19 cellular contexts compared by ENCODE assay signal in genomic region chr13:76271728-76272232, GRCh38.
DNase-seq lines count a peak whose midpoint lies in the region; ATAC-seq and TF ChIP-seq lines count a peak whose summit lies in the region.
"Had no signal": no experiment of that assay in that cellular context is flagged by ENCODE, and none has a peak within 500 bp of the region (broad histone marks: within the 10 kb centered on the region; RNA-seq: fewer than 3 reads in every experiment).

No MANE protein-coding gene starts in this region.

- H3K9ac ChIP-seq in H9 (ENCODE audit: extremely low read depth, insufficient read length, low read length) (no peak overlapping the region), trophoblast cell (ENCODE audit: low read length) (no peak overlapping the region)
- H3K9ac ChIP-seq: GM23248 had no signal

- H2BK120ac ChIP-seq in H9 (ENCODE audit: low read depth, low read length, poor library complexity, severe bottlenecking) (no peak overlapping the region), trophoblast cell (ENCODE audit: insufficient read depth, low read length, poor library complexity) (peak overlapping the region; percentile 49)

- whole genome bisulfite sequencing in H9 (ENCODE audit: extremely low coverage, insufficient read length, low lambda C conversion rate) = no CpG with 5 or more reads among the region's 2 CpGs
- WGBS in trophoblast cell (ENCODE audit: extremely low coverage, insufficient coverage, insufficient read length) = no CpG with 5 or more reads among the region's 2 CpGs
- WGBS in right cardiac atrium = 84% methylated on average over 2 of the region's 2 CpGs

- no peak overlapping the region for H2BK15ac ChIP-seq in H9 (ENCODE audit: low read depth, low read length)

- DNase-seq in H9 = peak; percentile 38
- DNase-seq in RPMI7951 (ENCODE audit: low read depth) = peak; percentile 3
- DNase-seq in ecto neural progenitor cell (ENCODE audit: low spot score) = peak; percentile 50
- peak in 1 of 2 donors; percentile 12 for DNase-seq in trophoblast cell
- DNase-seq in CD8-positive, alpha-beta T cell = no peak
- no peak for DNase-seq in GOT3 (lab: John Stamatoyannopoulos, UW)
- DNase-seq in right cardiac atrium = no peak
- DNase-seq: ACHN; CD4-positive, CD25-positive, alpha-beta regulatory T cell; DMS53; GM23248; KG1; NCI-H1092; NCI-H1694; NCI-H2107; NCI-H2227 treated with DMSO at 0.1 percent for 48 hours; NCI-H524 treated with DMSO at 0.1 percent for 48 hours; SHP77 had no signal

- no peaks in the 10 kb centered on the region for H3K36me3 ChIP-seq in trophoblast cell (ENCODE audit: control insufficient read depth in 1 of 2, insufficient read depth in 2 of 2, low read length in 2 of 2)
- no peaks in the 10 kb centered on the region for H3K36me3 ChIP-seq in CD8-positive, alpha-beta T cell (ENCODE audit: insufficient read depth, low read length)

- H3K27ac ChIP-seq in H9 (ENCODE audit: insufficient read length, low read depth, low read length) = no peak overlapping the region
- H3K27ac ChIP-seq in trophoblast cell (ENCODE audit: low read depth, low read length) = peak overlapping the region; percentile 68
- H3K27ac ChIP-seq in CD8-positive, alpha-beta T cell (ENCODE audit: low read depth, low read length) = no peak overlapping the region
- no peak overlapping the region for H3K27ac ChIP-seq in right cardiac atrium (ENCODE audit: low read length)
- H3K27ac ChIP-seq: GM23248 had no signal

- H2AFZ ChIP-seq in H9 (ENCODE audit: low read length) (no peak overlapping the region), trophoblast cell (ENCODE audit: insufficient read depth, low read length, poor library complexity) (no peak overlapping the region)
- H2AFZ ChIP-seq: GM23248 had no signal

- H3K4ac ChIP-seq in H9 (ENCODE audit: low read depth, low read length) (no peak overlapping the region), trophoblast cell (ENCODE audit: low read depth, low read length) (no peak overlapping the region)

- intact Hi-C loops in CD8-positive, alpha-beta T cell (cut with DNase I, micrococcal nuclease) = no loop called here
- intact Hi-C loops in right cardiac atrium (cut with DNase I) = no loop called here

- no peak overlapping the region for H3K14ac ChIP-seq in H9 (ENCODE audit: insufficient read depth, low read length)
- H3K14ac ChIP-seq in trophoblast cell (ENCODE audit: low read length) = no peak overlapping the region

- CTCF ChIA-PET in CD8-positive, alpha-beta T cell (lab: Charles Lee) = no interaction called here

- no peak for TF ChIP-seq CTCF in H9 (conservative IDR thresholded peaks at IDR 0.05)
- TF ChIP-seq CTCF in CD8-positive, alpha-beta T cell (IDR thresholded peaks at IDR 0.05) = no peak

- no peak overlapping the region for H2AK5ac ChIP-seq in H9 (ENCODE audit: insufficient read length, low read length)
- no peak overlapping the region for H2AK5ac ChIP-seq in trophoblast cell (ENCODE audit: low read length)

- no peaks in the 10 kb centered on the region; the same call in 1 of the 2 replicates for H3K27me3 Mint-ChIP-seq in H9 (ENCODE audit: low read depth)
- H3K27me3 Mint-ChIP-seq in CD8-positive, alpha-beta T cell (ENCODE audit: low read depth) = peaks cover 8% of the 10 kb centered on the region
- H3K27me3 Mint-ChIP-seq: CD4-positive, CD25-positive, alpha-beta regulatory T cell had no signal

- no peaks in the 10 kb centered on the region for H3K23me2 ChIP-seq in H9 (ENCODE audit: insufficient read length, low read depth, low read length, poor library complexity, severe bottlenecking)

- H3K4me1 ChIP-seq in H9 (ENCODE audit: insufficient read depth, low read length) (no peaks in the 10 kb centered on the region), trophoblast cell (ENCODE audit: control insufficient read depth in 1 of 2, insufficient read depth in 2 of 2, low read length in 2 of 2) (peaks cover 3% of the 10 kb centered on the region in 2 experiments), right cardiac atrium (ENCODE audit: control insufficient read depth, insufficient read depth, low read length) (no peaks in the 10 kb centered on the region)
- H3K4me1 ChIP-seq in CD8-positive, alpha-beta T cell (ENCODE audit: insufficient read depth, low read length) = no peaks in the 10 kb centered on the region

- H2BK5ac ChIP-seq in H9 (ENCODE audit: insufficient read length, low read length) = no peak overlapping the region
- H2BK5ac ChIP-seq in trophoblast cell (ENCODE audit: low read depth, low read length, poor library complexity) = peak overlapping the region; percentile 38

- H3T11ph ChIP-seq in H9 (ENCODE audit: low read length) = no peak overlapping the region

- no peak overlapping the region for H3K4me3 ChIP-seq in trophoblast cell (ENCODE audit: low read depth, low read length)
- H3K4me3 ChIP-seq in CD8-positive, alpha-beta T cell (ENCODE audit: low read depth, low read length) = no peak overlapping the region
- no peak overlapping the region for H3K4me3 ChIP-seq in right cardiac atrium (ENCODE audit: low read length)
- H3K4me3 ChIP-seq: GM23248 had no signal

- H4K8ac ChIP-seq in H9 (replicated peaks; ENCODE audit: insufficient read length, low read depth, low read length) (no peak overlapping the region), trophoblast cell (ENCODE audit: low read depth, low read length) (peak overlapping the region; percentile 49)

- H3K23ac ChIP-seq in H9 (ENCODE audit: insufficient read length, low read depth, low read length) (no peak overlapping the region), trophoblast cell (ENCODE audit: low read length) (no peak overlapping the region)

- H3K27me3 ChIP-seq in H9 (ENCODE audit: insufficient read depth, low read length) (no peaks in the 10 kb centered on the region; the same call in 1 of the 2 replicates), trophoblast cell (ENCODE audit: insufficient read depth, low read length) (no peaks in the 10 kb centered on the region), right cardiac atrium (ENCODE audit: control insufficient read depth, insufficient read depth) (no peaks in the 10 kb centered on the region)
- H3K27me3 ChIP-seq in CD8-positive, alpha-beta T cell (ENCODE audit: insufficient read depth, low read length) = no peaks in the 10 kb centered on the region

- no peak for ATAC-seq in CD8-positive, alpha-beta T cell
- ATAC-seq in right cardiac atrium = no peak
- ATAC-seq: SK-N-SH treated with all-trans-retinoic acid at 6 μM for 48 hours had no signal

- no peak overlapping the region for H3K56ac ChIP-seq in H9 (ENCODE audit: insufficient read length, low read depth, low read length)

- H3K4me3 Mint-ChIP-seq in H9 = no peak overlapping the region
- no peak overlapping the region for H3K4me3 Mint-ChIP-seq in CD8-positive, alpha-beta T cell
- H3K4me3 Mint-ChIP-seq: CD4-positive, CD25-positive, alpha-beta regulatory T cell had no signal

- H4K5ac ChIP-seq in H9 (ENCODE audit: insufficient read length, low read depth, low read length) = no peak overlapping the region

- peaks cover 0 to 6% (median 2%) of the 10 kb centered on the region in 3 experiments; a peak in 1 of 7 replicates for H3K36me3 Mint-ChIP-seq in H9 (ENCODE audit: insufficient read depth in 1 of 3, low read depth in 3 of 3)
- H3K36me3 Mint-ChIP-seq in CD8-positive, alpha-beta T cell = no peaks in the 10 kb centered on the region
- H3K36me3 Mint-ChIP-seq: CD4-positive, CD25-positive, alpha-beta regulatory T cell had no signal

- H3K4me1 Mint-ChIP-seq in H9 = peaks cover 5% of the 10 kb centered on the region in 2 experiments; a peak in 1 of 4 replicates
- no peaks in the 10 kb centered on the region for H3K4me1 Mint-ChIP-seq in CD8-positive, alpha-beta T cell (ENCODE audit: low read depth)
- H3K4me1 Mint-ChIP-seq: CD4-positive, CD25-positive, alpha-beta regulatory T cell had no signal

- peaks cover 5 to 14% of the 10 kb centered on the region in 2 experiments; a peak in 4 of 5 replicates for H3K9me3 Mint-ChIP-seq in H9
- peaks cover 10% of the 10 kb centered on the region for H3K9me3 Mint-ChIP-seq in CD8-positive, alpha-beta T cell

- H2BK12ac ChIP-seq in H9 (ENCODE audit: insufficient read length, low read depth, low read length) (no peak overlapping the region), trophoblast cell (ENCODE audit: low read length) (peak overlapping the region; percentile 38)

- H3K9me3 ChIP-seq in H9 (ENCODE audit: control insufficient read depth, low read depth, low read length) (no peaks in the 10 kb centered on the region), trophoblast cell (ENCODE audit: insufficient read depth, low read depth, low read length) (no peaks in the 10 kb centered on the region), right cardiac atrium (ENCODE audit: control insufficient read depth, low read length) (no peaks in the 10 kb centered on the region)
- H3K9me3 ChIP-seq in CD8-positive, alpha-beta T cell (ENCODE audit: low read length) = no peaks in the 10 kb centered on the region

- no peaks in the 10 kb centered on the region for H4K20me1 ChIP-seq in H9 (ENCODE audit: control insufficient read depth, insufficient read depth, insufficient read length)

- H4K91ac ChIP-seq in H9 (ENCODE audit: insufficient read length, low read depth, low read length) (no peak overlapping the region), trophoblast cell (ENCODE audit: low read depth, low read length) (peak overlapping the region; percentile 50)

- H3K18ac ChIP-seq in H9 (ENCODE audit: insufficient read length, low read depth, low read length) (no peak overlapping the region), trophoblast cell (ENCODE audit: low read length) (no peak overlapping the region)

- H3K79me1 ChIP-seq in H9 (ENCODE audit: insufficient read depth, low read depth, low read length, poor library complexity, severe bottlenecking) = no peaks in the 10 kb centered on the region
- peaks cover 4% of the 10 kb centered on the region for H3K79me1 ChIP-seq in trophoblast cell (ENCODE audit: low read length)

- no peak overlapping the region for H3K27ac Mint-ChIP-seq in H9
- no peak overlapping the region for H3K27ac Mint-ChIP-seq in CD8-positive, alpha-beta T cell
- H3K27ac Mint-ChIP-seq: CD4-positive, CD25-positive, alpha-beta regulatory T cell had no signal

- H3K4me2 ChIP-seq in H9 (ENCODE audit: insufficient read depth, insufficient read length, low read length) (no peak overlapping the region), trophoblast cell (ENCODE audit: low read length) (no peak overlapping the region)

- H3K79me2 ChIP-seq in H9 (ENCODE audit: insufficient read depth, low read length) (no peaks in the 10 kb centered on the region), trophoblast cell (ENCODE audit: control insufficient read depth, insufficient read depth, low read length, poor library complexity) (no peaks in the 10 kb centered on the region)

- POLR2A ChIA-PET in CD8-positive, alpha-beta T cell (lab: Charles Lee) = no interaction called here

- no peak overlapping the region for H4K12ac ChIP-seq in trophoblast cell (ENCODE audit: low read depth, low read length)

- no peak overlapping the region for H2BK20ac ChIP-seq in H9 (ENCODE audit: low read depth, low read length, poor library complexity, severe bottlenecking)

Comparison
In these comparisons a context has a peak if more than half of its experiments do, and no peak if none do; other contexts are left out.
1. DNase-seq: peak in H9 (single experiment), RPMI7951 (single experiment) and ecto neural progenitor cell (single experiment); none in CD8-positive, alpha-beta T cell (0 of 7), GOT3 (single experiment) and right cardiac atrium (0 of 3).